Comparison of ENCODE assay signal across 14 cellular contexts in the genomic region with DNA sequence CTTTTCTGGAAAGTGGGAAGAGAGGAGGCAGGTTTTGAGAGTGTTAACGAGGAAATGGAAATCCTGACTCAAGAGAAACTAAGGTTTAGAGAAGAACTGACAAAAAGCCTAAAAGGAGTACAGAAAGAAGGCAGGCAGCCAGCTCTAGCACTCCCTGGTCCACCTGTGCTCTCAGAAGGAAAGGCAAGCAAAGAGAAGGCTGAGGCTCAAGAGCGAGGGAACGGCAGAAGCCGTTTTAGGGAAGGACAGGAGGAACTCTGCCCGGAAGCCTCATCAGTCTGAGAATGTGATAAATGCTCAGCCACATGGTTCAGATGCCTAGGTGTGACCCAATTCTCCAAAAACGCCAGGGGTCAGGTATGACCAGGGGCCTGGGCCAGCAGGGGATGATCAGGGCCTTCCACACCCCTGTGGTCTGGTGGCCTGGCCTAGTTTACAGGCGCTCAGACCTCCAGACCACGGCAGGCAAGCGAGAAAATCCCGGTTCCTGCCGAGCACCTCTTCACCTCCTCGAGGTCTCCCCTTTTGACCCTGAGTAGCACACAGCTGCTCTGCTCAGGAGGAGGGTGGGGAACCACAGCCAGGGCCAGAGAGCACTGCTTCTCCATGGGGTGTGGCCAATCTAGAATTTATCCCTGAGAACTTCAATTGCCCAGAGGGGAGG.
DNase-seq lines count a peak whose midpoint lies in the region; ATAC-seq, FAIRE-seq and TF ChIP-seq lines count a peak whose summit lies in the region.
"Had no signal": no experiment of that assay in that cellular context is flagged by ENCODE, and none has a peak within 500 bp of the region (broad histone marks: within the 10 kb centered on the region; RNA-seq: fewer than 3 reads in every experiment).

No MANE protein-coding gene starts in this region.

- H3K4me1 Mint-ChIP-seq in activated naive CD4-positive, alpha-beta T cell treated with anti-CD3 and anti-CD28 coated beads for 36 hours (ENCODE audit: low read depth) = peaks cover 9% of the 10 kb centered on the region
- peaks cover 9% of the 10 kb centered on the region for H3K4me1 Mint-ChIP-seq in activated CD8-positive, alpha-beta T cell treated with anti-CD3 and anti-CD28 coated beads for 36 hours (ENCODE audit: low read depth)
- peaks cover 24% of the 10 kb centered on the region for H3K4me1 Mint-ChIP-seq in stimulated activated effector memory CD8-positive, alpha-beta T cell treated with anti-CD3 and anti-CD28 coated beads, Interleukin-12 subunit alpha, Interleukin-12 subunit beta, amount 100 ng/mL, for 72 hours

- no peaks in the 10 kb centered on the region for H3K9me3 ChIP-seq in HepG2 (ENCODE audit: low read length)
- H3K9me3 ChIP-seq: uterus had no signal

- H3K9me3 Mint-ChIP-seq in activated naive CD4-positive, alpha-beta T cell treated with anti-CD3 and anti-CD28 coated beads for 36 hours = no peaks in the 10 kb centered on the region
- H3K9me3 Mint-ChIP-seq in activated CD8-positive, alpha-beta T cell treated with anti-CD3 and anti-CD28 coated beads for 36 hours = no peaks in the 10 kb centered on the region
- H3K9me3 Mint-ChIP-seq in stimulated activated effector memory CD8-positive, alpha-beta T cell treated with anti-CD3 and anti-CD28 coated beads, Interleukin-12 subunit alpha, Interleukin-12 subunit beta, amount 100 ng/mL, for 72 hours = no peaks in the 10 kb centered on the region

- POLR2A ChIA-PET in activated CD8-positive, alpha-beta T cell treated with anti-CD3 and anti-CD28 coated beads for 36 hours (lab: Charles Lee) = no interaction called here
- POLR2A ChIA-PET in HepG2 (lab: Yijun Ruan, JAX) = no interaction called here

- H3K27ac Mint-ChIP-seq in activated naive CD4-positive, alpha-beta T cell treated with anti-CD3 and anti-CD28 coated beads for 36 hours = peak overlapping the region; percentile 66
- H3K27ac Mint-ChIP-seq in activated CD8-positive, alpha-beta T cell treated with anti-CD3 and anti-CD28 coated beads for 36 hours = peak overlapping the region; percentile 76
- H3K27ac Mint-ChIP-seq in stimulated activated effector memory CD8-positive, alpha-beta T cell treated with anti-CD3 and anti-CD28 coated beads, Interleukin-12 subunit alpha, Interleukin-12 subunit beta, amount 100 ng/mL, for 72 hours = peak overlapping the region; percentile 90

- peaks cover 11% of the 10 kb centered on the region for H3K36me3 Mint-ChIP-seq in activated naive CD4-positive, alpha-beta T cell treated with anti-CD3 and anti-CD28 coated beads for 36 hours (ENCODE audit: low read depth)
- H3K36me3 Mint-ChIP-seq in activated CD8-positive, alpha-beta T cell treated with anti-CD3 and anti-CD28 coated beads for 36 hours (ENCODE audit: low read depth) = peaks cover 40% of the 10 kb centered on the region
- peaks cover 93% of the 10 kb centered on the region for H3K36me3 Mint-ChIP-seq in stimulated activated effector memory CD8-positive, alpha-beta T cell treated with anti-CD3 and anti-CD28 coated beads, Interleukin-12 subunit alpha, Interleukin-12 subunit beta, amount 100 ng/mL, for 72 hours

- no peak for TF ChIP-seq EP300 in HepG2 (IDR thresholded peaks at IDR 0.05; ENCODE audit: low read depth in 2 of 2, low read length in 2 of 2)
- TF ChIP-seq EP300 in HepG2 (CRISPR knock-in tag; IDR thresholded peaks at IDR 0.05; ENCODE audit: borderline replicate concordance) = no peak

- peak overlapping the region; percentile 73 for H3K4me2 ChIP-seq in HepG2 (ENCODE audit: low read depth, low read length)

- no peak overlapping the region for H2AFZ ChIP-seq in HepG2 (ENCODE audit: low read length)

- intact Hi-C loops in activated naive CD4-positive, alpha-beta T cell treated with anti-CD3 and anti-CD28 coated beads for 36 hours (cut with micrococcal nuclease) = no loop called here
- intact Hi-C loops in activated CD8-positive, alpha-beta T cell treated with anti-CD3 and anti-CD28 coated beads for 36 hours (cut with micrococcal nuclease) = no loop called here
- intact Hi-C loops in HepG2 (cut with micrococcal nuclease; ENCODE audit: unreplicated experiment) = no loop called here

- no peak for TF ChIP-seq POLR2A in HepG2 (IDR thresholded peaks at IDR 0.05; ENCODE audit: insufficient read depth in 1 of 2, low read depth in 2 of 2, low read length in 2 of 2)

- H3K27ac ChIP-seq in HepG2 (ENCODE audit: extremely low read length, insufficient read depth, low read length) = no peak overlapping the region
- H3K27ac ChIP-seq: uterus had no signal

- no peak for DNase-seq in activated naive CD4-positive, alpha-beta T cell treated with anti-CD3 and anti-CD28 coated beads for 36 hours
- DNase-seq in activated naive CD4-positive, alpha-beta T cell treated with Interleukin-2 at 50 U/mL for 16 hours = no peak
- no peak for DNase-seq in activated CD8-positive, alpha-beta T cell treated with anti-CD3 and anti-CD28 coated beads for 36 hours
- DNase-seq in HepG2 (ENCODE audit: low spot score) (no peak), NCI-H526 treated with DMSO at 0.1 percent for 48 hours (lab: John Stamatoyannopoulos, UW) (no peak)
- DNase-seq in stimulated activated effector memory CD8-positive, alpha-beta T cell treated with anti-CD3 and anti-CD28 coated beads, Interleukin-12 subunit alpha, Interleukin-12 subunit beta, amount 100 ng/mL, for 72 hours (ENCODE audit: low spot score in 2 of 2) = no peak
- DNase-seq: activated CD8-positive, alpha-beta memory T cell treated with anti-CD3 and anti-CD28 coated beads for 24 hours; Kasumi-1; NCI-H187; NCI-H69; stimulated activated CD4-positive, alpha-beta T cell treated with anti-CD3 and anti-CD28 coated beads, Interleukin-2, amount 100 ng/mL, for 24 hours; uterus had no signal

- H3K27me3 Mint-ChIP-seq in activated naive CD4-positive, alpha-beta T cell treated with anti-CD3 and anti-CD28 coated beads for 36 hours (ENCODE audit: low read depth) = no peaks in the 10 kb centered on the region
- H3K27me3 Mint-ChIP-seq in activated CD8-positive, alpha-beta T cell treated with anti-CD3 and anti-CD28 coated beads for 36 hours = no peaks in the 10 kb centered on the region

- TF ChIP-seq RAD21 in HepG2 (CRISPR knock-in tag; IDR thresholded peaks at IDR 0.05) = no peak

- H3K79me2 ChIP-seq in HepG2 (ENCODE audit: insufficient read depth, low read length) = no peaks in the 10 kb centered on the region

- peak overlapping the region; percentile 28; the same call in 1 of the 2 replicates for H3K9ac ChIP-seq in HepG2 (ENCODE audit: insufficient read depth, low read depth, low read length)

- no peaks in the 10 kb centered on the region for H4K20me1 ChIP-seq in HepG2 (ENCODE audit: insufficient read depth, low read length)

- no peaks in the 10 kb centered on the region; a peak in 1 of 5 replicates for H3K36me3 ChIP-seq in HepG2 (replicated peaks in 1 of 2; ENCODE audit: control insufficient read depth in 1 of 2, insufficient read depth in 2 of 2, low read length in 2 of 2)
- H3K36me3 ChIP-seq: uterus had no signal

- 13% methylated on average over 6 of the region's 12 CpGs for WGBS in HepG2 (ENCODE audit: low lambda C conversion rate)

- peak overlapping the region in 1 of 3 experiments; percentile 57; a peak in 3 of 6 replicates for H3K4me3 ChIP-seq in HepG2 (replicated peaks in 1 of 3; ENCODE audit: insufficient read depth in 1 of 3, low read depth in 2 of 3, low read length in 3 of 3)
- H3K4me3 ChIP-seq: uterus had no signal

- CTCF ChIA-PET in activated naive CD4-positive, alpha-beta T cell treated with anti-CD3 and anti-CD28 coated beads for 36 hours (lab: Charles Lee) = interaction anchor here (0.6 to 0.7 kb wide), 2 partner anchors 111 to 305 kb away, joined by 5 read pairs; no protein-coding TSS in a partner anchor
- CTCF ChIA-PET in activated CD8-positive, alpha-beta T cell treated with anti-CD3 and anti-CD28 coated beads for 36 hours (lab: Charles Lee) = interaction anchor here (1.1 kb wide), 1 partner anchor 97 kb away, joined by 3 read pairs; no protein-coding TSS in a partner anchor
- CTCF ChIA-PET in HepG2 (lab: Yijun Ruan, JAX; ENCODE audit: low intra/inter-chr PET ratio, low total read pairs) = no interaction called here

- no peak for TF ChIP-seq CTCF in activated CD8-positive, alpha-beta T cell treated with anti-CD3 and anti-CD28 coated beads for 36 hours (IDR thresholded peaks at IDR 0.05)
- no peak for TF ChIP-seq CTCF in HepG2 (CRISPR knock-in tag; IDR thresholded peaks at IDR 0.05)

- peak; percentile 47 for ATAC-seq in activated CD8-positive, alpha-beta T cell treated with anti-CD3 and anti-CD28 coated beads for 36 hours
- peak; percentile 78 for ATAC-seq in HepG2
- peak; percentile 36 for ATAC-seq in stimulated activated effector memory CD8-positive, alpha-beta T cell treated with anti-CD3 and anti-CD28 coated beads, Interleukin-12 subunit alpha, Interleukin-12 subunit beta, amount 100 ng/mL, for 72 hours
- ATAC-seq in HG03139 (IDR thresholded peaks at IDR 0.05; ENCODE audit: unreplicated experiment) = no peak
- ATAC-seq in HG02588 (IDR thresholded peaks at IDR 0.05; ENCODE audit: unreplicated experiment) = no peak

- no peaks in the 10 kb centered on the region for H3K27me3 ChIP-seq in HepG2 (ENCODE audit: control insufficient read depth in 1 of 2, insufficient read depth in 2 of 2, low read length in 2 of 2)
- H3K27me3 ChIP-seq: uterus had no signal

- H3K4me3 Mint-ChIP-seq in activated naive CD4-positive, alpha-beta T cell treated with anti-CD3 and anti-CD28 coated beads for 36 hours = no peak overlapping the region
- H3K4me3 Mint-ChIP-seq in activated CD8-positive, alpha-beta T cell treated with anti-CD3 and anti-CD28 coated beads for 36 hours = no peak overlapping the region
- no peak overlapping the region for H3K4me3 Mint-ChIP-seq in stimulated activated effector memory CD8-positive, alpha-beta T cell treated with anti-CD3 and anti-CD28 coated beads, Interleukin-12 subunit alpha, Interleukin-12 subunit beta, amount 100 ng/mL, for 72 hours

- peaks cover 14% of the 10 kb centered on the region for H3K4me1 ChIP-seq in HepG2 (ENCODE audit: insufficient read depth, low read length)
- H3K4me1 ChIP-seq: uterus had no signal

- no TSS peak for BruUV-seq in HepG2 (replicated peaks; lab: Mats Ljungman, UMichigan)

- FAIRE-seq in HepG2 (lab: Jason Lieb, UNC) = no peak

- in situ Hi-C loops in HepG2 (cut with HindIII; ENCODE audit: extremely low pct_ligation_motif_present, low pct_unique_long_range_greater_than_20kb) = no loop called here

TF ChIP-seq in HepG2, 621 proteins besides CTCF, POLR2A, EP300 and RAD21 (continues in another document):
- no peak for TF ChIP-seq ZNF251 (CRISPR knock-in tag; IDR thresholded peaks at IDR 0.05)
- no peak for TF ChIP-seq ZNF816 (CRISPR knock-in tag; IDR thresholded peaks at IDR 0.05; ENCODE audit: borderline replicate concordance)
- peak; percentile 25; the same call in 1 of the 2 replicates for TF ChIP-seq KDM2A (CRISPR knock-in tag; IDR thresholded peaks at IDR 0.05; ENCODE audit: borderline replicate concordance, low read depth)
- TF ChIP-seq SRSF4 (IDR thresholded peaks at IDR 0.05; ENCODE audit: low read depth, low read length, poor library complexity, severe bottlenecking) = no peak
- TF ChIP-seq ZNF33B (CRISPR knock-in tag; IDR thresholded peaks at IDR 0.05) = 0 out of 2 replicates have a peak, but pooled peaks have one; percentile 46
- TF ChIP-seq ZSCAN31 (CRISPR knock-in tag; IDR thresholded peaks at IDR 0.05; ENCODE audit: low read depth) = no peak
- TF ChIP-seq ZFX (CRISPR knock-in tag; IDR thresholded peaks at IDR 0.05; ENCODE audit: low read depth) = 0 out of 2 replicates have a peak, but pooled peaks have one; percentile 15

Comparison
In these comparisons a context has a peak if more than half of its experiments do, and no peak if none do; other contexts are left out.
1. ATAC-seq: peak in activated CD8-positive, alpha-beta T cell treated with anti-CD3 and anti-CD28 coated beads for 36 hours (single experiment), HepG2 (single experiment) and stimulated activated effector memory CD8-positive, alpha-beta T cell treated with anti-CD3 and anti-CD28 coated beads, Interleukin-12 subunit alpha, Interleukin-12 subunit beta, amount 100 ng/mL, for 72 hours (single experiment); none in HG03139 (single experiment) and HG02588 (single experiment).
2. Peak in every context shown above with its lines, with median percentiles within 50 percentile points of each other: H3K27ac Mint-ChIP-seq.